Comparison of ENCODE assay signal across 1 cellular context in genomic region chr1:88595355-88595754, GRCh38.
TF ChIP-seq lines count a peak whose summit lies in the region.

No MANE protein-coding gene starts in this region.

TF ChIP-seq in GM12878, 131 proteins besides CTCF, POLR2A, EP300 and RAD21 (continued from another document):
- TF ChIP-seq, protein P1, sequence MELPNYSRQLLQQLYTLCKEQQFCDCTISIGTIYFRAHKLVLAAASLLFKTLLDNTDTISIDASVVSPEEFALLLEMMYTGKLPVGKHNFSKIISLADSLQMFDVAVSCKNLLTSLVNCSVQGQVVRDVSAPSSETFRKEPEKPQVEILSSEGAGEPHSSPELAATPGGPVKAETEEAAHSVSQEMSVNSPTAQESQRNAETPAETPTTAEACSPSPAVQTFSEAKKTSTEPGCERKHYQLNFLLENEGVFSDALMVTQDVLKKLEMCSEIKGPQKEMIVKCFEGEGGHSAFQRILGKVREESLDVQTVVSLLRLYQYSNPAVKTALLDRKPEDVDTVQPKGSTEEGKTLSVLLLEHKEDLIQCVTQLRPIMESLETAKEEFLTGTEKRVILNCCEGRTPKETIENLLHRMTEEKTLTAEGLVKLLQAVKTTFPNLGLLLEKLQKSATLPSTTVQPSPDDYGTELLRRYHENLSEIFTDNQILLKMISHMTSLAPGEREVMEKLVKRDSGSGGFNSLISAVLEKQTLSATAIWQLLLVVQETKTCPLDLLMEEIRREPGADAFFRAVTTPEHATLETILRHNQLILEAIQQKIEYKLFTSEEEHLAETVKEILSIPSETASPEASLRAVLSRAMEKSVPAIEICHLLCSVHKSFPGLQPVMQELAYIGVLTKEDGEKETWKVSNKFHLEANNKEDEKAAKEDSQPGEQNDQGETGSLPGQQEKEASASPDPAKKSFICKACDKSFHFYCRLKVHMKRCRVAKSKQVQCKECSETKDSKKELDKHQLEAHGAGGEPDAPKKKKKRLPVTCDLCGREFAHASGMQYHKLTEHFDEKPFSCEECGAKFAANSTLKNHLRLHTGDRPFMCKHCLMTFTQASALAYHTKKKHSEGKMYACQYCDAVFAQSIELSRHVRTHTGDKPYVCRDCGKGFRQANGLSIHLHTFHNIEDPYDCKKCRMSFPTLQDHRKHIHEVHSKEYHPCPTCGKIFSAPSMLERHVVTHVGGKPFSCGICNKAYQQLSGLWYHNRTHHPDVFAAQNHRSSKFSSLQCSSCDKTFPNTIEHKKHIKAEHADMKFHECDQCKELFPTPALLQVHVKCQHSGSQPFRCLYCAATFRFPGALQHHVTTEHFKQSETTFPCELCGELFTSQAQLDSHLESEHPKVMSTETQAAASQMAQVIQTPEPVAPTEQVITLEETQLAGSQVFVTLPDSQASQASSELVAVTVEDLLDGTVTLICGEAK (IDR thresholded peaks at IDR 0.05; ENCODE audit: borderline replicate concordance), result no peak
- no peak for TF ChIP-seq STAT3 (IDR thresholded peaks at IDR 0.05; ENCODE audit: low read depth, low read length)
- 0 out of 2 replicates have a peak, but pooled peaks have one; percentile 23 for TF ChIP-seq JUNB (IDR thresholded peaks at IDR 0.05)
- TF ChIP-seq SMC3 (IDR thresholded peaks at IDR 0.05; ENCODE audit: borderline replicate concordance, low read length), result peak; percentile 34; the same call in 1 of the 2 replicates
- no peak for TF ChIP-seq IKZF1 (conservative IDR thresholded peaks at IDR 0.05)
- no peak for TF ChIP-seq RAD51 (IDR thresholded peaks at IDR 0.05)
- TF ChIP-seq MEF2B (IDR thresholded peaks at IDR 0.05; ENCODE audit: partially characterized antibody, poor library complexity, severe bottlenecking), result no peak
